Comparison of ENCODE assay signal across 18 cellular contexts in genomic region chr4:152109585-152110509, GRCh38.
DNase-seq lines count a peak whose midpoint lies in the region; ATAC-seq, FAIRE-seq and TF ChIP-seq lines count a peak whose summit lies in the region.
"Had no signal": no experiment of that assay in that cellular context is flagged by ENCODE, and none has a peak within 500 bp of the region (broad histone marks: within the 10 kb centered on the region; RNA-seq: fewer than 3 reads in every experiment).

No MANE protein-coding gene starts in this region.

- H3K27me3 ChIP-seq in bronchial epithelial cell (ENCODE audit: control insufficient read depth, insufficient read depth, low read length): no peaks in the 10 kb centered on the region
- H3K27me3 ChIP-seq: hepatocyte had no signal

- no peaks in the 10 kb centered on the region for H3K9me3 Mint-ChIP-seq in stimulated activated naive CD8-positive, alpha-beta T cell treated with anti-CD3 and anti-CD28 coated beads, Interleukin-15, Interleukin-2, amounts not matched to agents 100 ng/mL and 50 ng/mL, for 24 hours
- H3K9me3 Mint-ChIP-seq: activated naive CD4-positive, alpha-beta T cell treated with anti-CD3 and anti-CD28 coated beads for 36 hours; memory B cell had no signal

- DNase-seq in stimulated activated naive CD8-positive, alpha-beta T cell treated with anti-CD3 and anti-CD28 coated beads, Interleukin-15, Interleukin-2, amounts not matched to agents 100 U/mL and 50 U/mL, for 24 hours: no peak
- DNase-seq in bronchial epithelial cell (ENCODE audit: low read depth) (no peak), left kidney (ENCODE audit: low read depth, low spot score) (peak; percentile 69), ACHN (no peak)
- no peak for DNase-seq in stimulated activated CD4-positive, alpha-beta T cell treated with anti-CD3 and anti-CD28 coated beads, Interleukin-4, amount 100 ng/mL, for 1 hour
- DNase-seq in effector CD4-positive, alpha-beta T cell: no peak
- DNase-seq: activated naive CD4-positive, alpha-beta T cell treated with anti-CD3 and anti-CD28 coated beads for 36 hours; effector CD8-positive, alpha-beta T cell; NCI-H1105; NCI-H774; psoas muscle; trophoblast cell had no signal

- FAIRE-seq in bronchial epithelial cell (lab: Jason Lieb, UNC): peak; percentile 60
- FAIRE-seq: G401.6 had no signal

- no peak overlapping the region for H3K4me3 ChIP-seq in bronchial epithelial cell (ENCODE audit: low read depth, low read length)
- H3K4me3 ChIP-seq: hepatocyte, psoas muscle, SK-N-MC had no signal

- H3K36me3 ChIP-seq in bronchial epithelial cell (ENCODE audit: control insufficient read depth, insufficient read depth, low read length): no peaks in the 10 kb centered on the region

- H3K36me3 Mint-ChIP-seq in stimulated activated naive CD8-positive, alpha-beta T cell treated with anti-CD3 and anti-CD28 coated beads, Interleukin-15, Interleukin-2, amounts not matched to agents 100 ng/mL and 50 ng/mL, for 24 hours (ENCODE audit: low read depth): no peaks in the 10 kb centered on the region
- H3K36me3 Mint-ChIP-seq: memory B cell had no signal

- TF ChIP-seq CTCF in bronchial epithelial cell (IDR thresholded peaks at IDR 0.05; ENCODE audit: insufficient read depth, low read length, severe bottlenecking): no peak

- H3K27ac Mint-ChIP-seq in stimulated activated naive CD8-positive, alpha-beta T cell treated with anti-CD3 and anti-CD28 coated beads, Interleukin-15, Interleukin-2, amounts not matched to agents 100 ng/mL and 50 ng/mL, for 24 hours: peak overlapping the region; percentile 3
- H3K27ac Mint-ChIP-seq: activated naive CD4-positive, alpha-beta T cell treated with anti-CD3 and anti-CD28 coated beads for 36 hours; memory B cell had no signal

- in situ Hi-C loops in ACHN (cut with HindIII; ENCODE audit: low pct_ligation_motif_present, low pct_unique_long_range_greater_than_20kb, low sequenced_read_pairs): no loop called here

- H3K27me3 Mint-ChIP-seq in stimulated activated naive CD8-positive, alpha-beta T cell treated with anti-CD3 and anti-CD28 coated beads, Interleukin-15, Interleukin-2, amounts not matched to agents 100 ng/mL and 50 ng/mL, for 24 hours: no peaks in the 10 kb centered on the region

- ATAC-seq in stimulated activated naive CD8-positive, alpha-beta T cell treated with anti-CD3 and anti-CD28 coated beads, Interleukin-15, Interleukin-2, amounts not matched to agents 100 U/mL and 50 U/mL, for 24 hours: no peak
- ATAC-seq in GM21723 (IDR thresholded peaks at IDR 0.05; ENCODE audit: unreplicated experiment): no peak

- H3K4me1 Mint-ChIP-seq in stimulated activated naive CD8-positive, alpha-beta T cell treated with anti-CD3 and anti-CD28 coated beads, Interleukin-15, Interleukin-2, amounts not matched to agents 100 ng/mL and 50 ng/mL, for 24 hours (ENCODE audit: low read depth): peaks cover 83% of the 10 kb centered on the region

- H3K4me3 Mint-ChIP-seq in stimulated activated naive CD8-positive, alpha-beta T cell treated with anti-CD3 and anti-CD28 coated beads, Interleukin-15, Interleukin-2, amounts not matched to agents 100 ng/mL and 50 ng/mL, for 24 hours: peak overlapping the region; percentile 29
- H3K4me3 Mint-ChIP-seq: activated naive CD4-positive, alpha-beta T cell treated with anti-CD3 and anti-CD28 coated beads for 36 hours; memory B cell had no signal
